In the genomic region with DNA sequence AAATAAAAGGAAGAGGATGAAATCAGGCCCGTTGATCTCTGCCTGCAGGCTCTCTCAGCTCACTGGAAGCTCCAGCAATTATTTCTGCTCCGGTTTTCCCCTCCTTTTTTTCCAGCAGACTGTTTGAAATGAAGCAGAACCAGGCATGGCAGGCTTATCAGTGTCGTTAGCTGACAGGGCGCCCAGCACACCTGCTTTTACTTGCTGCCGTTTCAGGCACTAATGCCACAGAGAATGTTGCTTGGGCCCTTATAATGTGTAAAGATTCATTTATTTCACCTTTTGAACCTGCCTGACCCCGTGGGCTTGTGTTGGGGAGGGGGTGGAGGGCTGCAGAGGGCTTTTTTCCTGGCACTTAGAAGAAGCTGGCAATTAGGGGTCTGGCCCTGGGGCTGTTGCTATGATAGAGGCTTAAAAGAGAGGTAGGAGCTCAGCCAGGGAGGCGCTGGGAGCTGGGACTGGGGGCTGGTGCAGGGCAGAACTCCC, we compare ENCODE assay signal across 17 cellular contexts.
DNase-seq lines count a peak whose midpoint lies in the region; ATAC-seq, FAIRE-seq and TF ChIP-seq lines count a peak whose summit lies in the region.
"Had no signal": no experiment of that assay in that cellular context is flagged by ENCODE, and none has a peak within 500 bp of the region (broad histone marks: within the 10 kb centered on the region; RNA-seq: fewer than 3 reads in every experiment).

No MANE protein-coding gene starts in this region.

- no peak for FAIRE-seq in pancreas (lab: Jason Lieb, UNC)
- FAIRE-seq: A549 had no signal

- intact Hi-C loops in pancreas (cut with DNase I) = no loop called here

- no peaks in the 10 kb centered on the region for H3K36me3 Mint-ChIP-seq in brain
- H3K36me3 Mint-ChIP-seq: CD8-positive, alpha-beta T cell had no signal

- H3K36me3 ChIP-seq in pancreas (no peaks in the 10 kb centered on the region), GM23248 (ENCODE audit: low read depth) (no peaks in the 10 kb centered on the region)
- H3K36me3 ChIP-seq: esophagus squamous epithelium, SJCRH30 had no signal

- peaks cover 0 to 14% (median 0%) of the 10 kb centered on the region in 5 experiments for H3K9me3 Mint-ChIP-seq in brain
- H3K9me3 Mint-ChIP-seq: CD8-positive, alpha-beta T cell had no signal

- peak in 3 of 4 donors; percentile 36 to 65 (median 58) for ATAC-seq in pancreas
- no peak for ATAC-seq in GM19324 (IDR thresholded peaks at IDR 0.05; ENCODE audit: low FRiP score, unreplicated experiment)
- ATAC-seq: A549; CD8-positive, alpha-beta T cell had no signal

- H3K4me3 ChIP-seq in pancreas (no peak overlapping the region), GM23248 (no peak overlapping the region)
- H3K4me3 ChIP-seq: A549, esophagus squamous epithelium, SJCRH30 had no signal

- no peaks in the 10 kb centered on the region for H3F3A ChIP-seq in GM23248 (ENCODE audit: insufficient read depth)

- no peak overlapping the region for H2AFZ ChIP-seq in GM23248

- 16 to 23% methylated on average over 7 of the region's 7 CpGs for WGBS in pancreas, 2 donors
- WGBS in GM23248 (ENCODE audit: low coverage in 1 of 2, low lambda C conversion rate in 2 of 2, missing lambda C conversion rate in 2 of 2), 2 experiments = 53 to 57% methylated on average over 7 of the region's 7 CpGs

- H3K27ac Mint-ChIP-seq in brain = peak overlapping the region in 3 of 5 experiments; percentile 30 to 92 (median 59)
- H3K27ac Mint-ChIP-seq: CD8-positive, alpha-beta T cell had no signal

- no peaks in the 10 kb centered on the region for H3K79me2 ChIP-seq in GM23248 (ENCODE audit: insufficient read depth)

- H3K4me1 ChIP-seq in pancreas (peaks cover 8 to 19% (median 10%) of the 10 kb centered on the region in 3 donors), GM23248 (ENCODE audit: insufficient read depth) (peaks cover 8% of the 10 kb centered on the region; the same call in 1 of the 2 replicates)
- H3K4me1 ChIP-seq: SJCRH30 had no signal

- no peak overlapping the region for H3K4me2 ChIP-seq in GM23248 (ENCODE audit: unreplicated experiment)
- H3K4me2 ChIP-seq: A549 had no signal

- TF ChIP-seq CTCF in brain (conservative IDR thresholded peaks at IDR 0.05) (no peak), pancreas (IDR thresholded peaks at IDR 0.05) (no peak)

- H3K27ac ChIP-seq in pancreas = no peak overlapping the region
- no peak overlapping the region for H3K27ac ChIP-seq in GM23248
- H3K27ac ChIP-seq: esophagus squamous epithelium, SJCRH30 had no signal

- peak overlapping the region in 2 of 5 experiments; percentile 6 to 35 for H3K4me3 Mint-ChIP-seq in brain
- H3K4me3 Mint-ChIP-seq: CD8-positive, alpha-beta T cell had no signal

- H3K9me2 ChIP-seq in GM23248 (ENCODE audit: insufficient read depth) = no peaks in the 10 kb centered on the region

- in situ Hi-C loops in GM23248 (cut with MboI) = loop anchor here (10.0 kb wide), 1 partner anchor 404 kb away; no protein-coding TSS in a partner anchor

- H4K20me1 ChIP-seq in GM23248 (ENCODE audit: insufficient read depth) = no peaks in the 10 kb centered on the region

- H3K4me1 Mint-ChIP-seq in brain = peaks cover 51% of the 10 kb centered on the region

- DNase-seq in NCI-H2196 treated with DMSO at 0.1 percent for 48 hours (lab: John Stamatoyannopoulos, UW; ENCODE audit: unreplicated experiment) = peak; percentile 8
- DNase-seq in NCI-H2196 (lab: John Stamatoyannopoulos, UW; ENCODE audit: unreplicated experiment) = no peak
- peak; percentile 18 for DNase-seq in NCI-H2107 (lab: John Stamatoyannopoulos, UW)
- peak in 1 of 6 donors; percentile 25 for DNase-seq in pancreas
- no peak for DNase-seq in GM23248
- no peak for DNase-seq in activated effector memory CD4-positive, alpha-beta T cell treated with anti-CD3 and anti-CD28 coated beads, Interleukin-2, amount 50 U/mL, for 16 hours
- DNase-seq: activated CD4-positive, alpha-beta T cell treated with anti-CD3 and anti-CD28 coated beads, Interleukin-2, amount 50 U/mL, for 4 hours; amygdala; CD8-positive, alpha-beta T cell; esophagus squamous epithelium; Kasumi-1; NCI-H82; occipital lobe; SJCRH30 had no signal

- H3K9ac ChIP-seq in GM23248 = no peak overlapping the region

- H3K27me3 ChIP-seq in pancreas (no peaks in the 10 kb centered on the region), GM23248 (replicated peaks; ENCODE audit: insufficient read depth) (no peaks in the 10 kb centered on the region)
- H3K27me3 ChIP-seq: SJCRH30 had no signal

- no peaks in the 10 kb centered on the region for H3K9me3 ChIP-seq in pancreas
- no peaks in the 10 kb centered on the region for H3K9me3 ChIP-seq in GM23248 (ENCODE audit: low read depth)
- H3K9me3 ChIP-seq: A549, esophagus squamous epithelium, SJCRH30 had no signal

- H3K27me3 Mint-ChIP-seq in brain = peaks cover 31% of the 10 kb centered on the region

Comparison
In these comparisons a context has a peak if more than half of its experiments do, and no peak if none do; other contexts are left out.
1. DNase-seq: peak in NCI-H2196 treated with DMSO at 0.1 percent for 48 hours (single experiment) and NCI-H2107 (single experiment); none in NCI-H2196 (single experiment), GM23248 (single experiment) and activated effector memory CD4-positive, alpha-beta T cell treated with anti-CD3 and anti-CD28 coated beads, Interleukin-2, amount 50 U/mL, for 16 hours (single experiment).